In genomic region chr6:89237158-89237557, GRCh38 we compare ENCODE assay signal across 32 cellular contexts. TPM values are rescaled to one million over a fixed set of nuclear protein-coding genes. Genes with fewer than 3 reads are reported as not detected.
"Had no signal": no experiment of that assay in that cellular context is flagged by ENCODE, and none has a peak within 500 bp of the region (broad histone marks: within the 10 kb centered on the region; RNA-seq: fewer than 3 reads in every experiment).

No MANE protein-coding gene starts in this region.

- H3K4me3 ChIP-seq: ascending aorta, body of pancreas, MG63, Peyer's patch had no signal

- ATAC-seq: activated naive CD4-positive, alpha-beta T cell treated with anti-CD3 and anti-CD28 coated beads, Interleukin-2, amount 50 U/mL, for 72 hours; activated naive CD8-positive, alpha-beta T cell treated with anti-CD3 and anti-CD28 coated beads, Interleukin-2, amount 50 U/mL, for 24 hours; activated T-cell treated with anti-CD3 and anti-CD28 coated beads, Interleukin-2, amount 50 U/mL, for 4 hours; body of pancreas; T-cell had no signal

- H3K4me1 ChIP-seq: ascending aorta, body of pancreas, Peyer's patch had no signal

- FAIRE-seq: TTC549 had no signal

- DNase-seq: activated B cell treated with CpG ODN at 0.5 μM for 24 hours; activated CD4-positive, alpha-beta memory T cell treated with anti-CD3 and anti-CD28 coated beads for 36 hours; activated CD4-positive, alpha-beta T cell treated with anti-CD3 and anti-CD28 coated beads for 1 hour; activated CD4-positive, alpha-beta T cell treated with anti-CD3 and anti-CD28 coated beads, Interleukin-2, amount 10 ng/mL, durations not matched to agents 7 days and 5 days; activated CD8-positive, alpha-beta memory T cell treated with anti-CD3 and anti-CD28 coated beads for 24 hours; activated effector memory CD4-positive, alpha-beta T cell treated with anti-CD3 and anti-CD28 coated beads, Interleukin-2, amount 50 U/mL, for 16 hours; activated naive CD4-positive, alpha-beta T cell treated with Interleukin-2 at 50 U/mL for 16 hours; activated naive CD8-positive, alpha-beta T cell treated with anti-CD3 and anti-CD28 coated beads, Interleukin-2, amount 50 U/mL, for 24 hours; activated T-cell treated with anti-CD3 and anti-CD28 coated beads, Interleukin-2, amount 50 U/mL, for 4 hours; amniotic stem cell; body of pancreas; MG63; MV-4-11; NCI-H1092 treated with DMSO at 0.1 percent for 48 hours; NCI-H1436 treated with DMSO at 0.1 percent for 48 hours; NCI-H187; NCI-H2081 treated with DMSO at 0.1 percent for 48 hours; NCI-H345; NCI-H510A; NCI-H526 treated with DMSO at 0.1 percent for 48 hours; Peyer's patch; SHP77 treated with DMSO at 0.1 percent for 48 hours; T-cell; T-helper 2 cell; T1000 had no signal

- H3K9me3 Mint-ChIP-seq: activated CD4-positive, alpha-beta memory T cell treated with anti-CD3 and anti-CD28 coated beads for 36 hours; activated CD4-positive, alpha-beta T cell treated with anti-CD3 and anti-CD28 coated beads, Interleukin-2, amount 10 ng/mL, durations not matched to agents 7 days and 5 days; activated naive CD8-positive, alpha-beta T cell treated with anti-CD3 and anti-CD28 coated beads, Interleukin-2, amount 50 U/mL, for 24 hours; activated T-cell treated with anti-CD3 and anti-CD28 coated beads, Interleukin-2, amount 50 U/mL, for 4 hours; central memory CD8-positive, alpha-beta T cell; T-cell had no signal

- H3K27ac ChIP-seq: ascending aorta, body of pancreas, KMS-11, Peyer's patch, RWPE1 had no signal

- H3K9ac ChIP-seq: KMS-11 had no signal

- H3K4me2 ChIP-seq: KMS-11 had no signal

- H3K4me3 Mint-ChIP-seq: activated B cell treated with CpG ODN at 0.5 μM for 24 hours; activated CD4-positive, alpha-beta memory T cell treated with anti-CD3 and anti-CD28 coated beads for 36 hours; activated CD4-positive, alpha-beta T cell treated with anti-CD3 and anti-CD28 coated beads, Interleukin-2, amount 10 ng/mL, durations not matched to agents 7 days and 5 days; activated naive CD8-positive, alpha-beta T cell treated with anti-CD3 and anti-CD28 coated beads, Interleukin-2, amount 50 U/mL, for 24 hours; activated T-cell treated with anti-CD3 and anti-CD28 coated beads, Interleukin-2, amount 50 U/mL, for 4 hours; central memory CD8-positive, alpha-beta T cell; T-cell had no signal

- H3K36me3 ChIP-seq: ascending aorta, MG63, Peyer's patch had no signal

- H3K27me3 ChIP-seq: ascending aorta, body of pancreas, MG63, Peyer's patch had no signal

- H3K36me3 Mint-ChIP-seq: activated CD4-positive, alpha-beta memory T cell treated with anti-CD3 and anti-CD28 coated beads for 36 hours had no signal

- H3K9me3 ChIP-seq: body of pancreas had no signal

- H3K27ac Mint-ChIP-seq: activated B cell treated with CpG ODN at 0.5 μM for 24 hours; activated CD4-positive, alpha-beta memory T cell treated with anti-CD3 and anti-CD28 coated beads for 36 hours; activated CD4-positive, alpha-beta T cell treated with anti-CD3 and anti-CD28 coated beads, Interleukin-2, amount 10 ng/mL, durations not matched to agents 7 days and 5 days; activated naive CD4-positive, alpha-beta T cell treated with anti-CD3 and anti-CD28 coated beads, Interleukin-2, amount 50 U/mL, for 72 hours; activated naive CD8-positive, alpha-beta T cell treated with anti-CD3 and anti-CD28 coated beads, Interleukin-2, amount 50 U/mL, for 24 hours; IgD-negative memory B cell; T-cell had no signal

RNA-seq across cellular contexts. Expression of gene GABRR1, which starts 20.0 kb away (rescaled TPM):
- total RNA-seq: activated B cell treated with CpG ODN at 0.5 μM for 24 hours; activated CD4-positive, alpha-beta memory T cell treated with anti-CD3 and anti-CD28 coated beads for 36 hours; activated CD4-positive, alpha-beta T cell treated with anti-CD3 and anti-CD28 coated beads, Interleukin-2, amount 10 ng/mL, durations not matched to agents 7 days and 5 days; activated naive CD4-positive, alpha-beta T cell treated with anti-CD3 and anti-CD28 coated beads, Interleukin-2, amount 50 U/mL, for 72 hours; activated T-cell treated with anti-CD3 and anti-CD28 coated beads, Interleukin-2, amount 50 U/mL, for 4 hours; ascending aorta; body of pancreas; Peyer's patch; T-cell had no signal
- polyA plus RNA-seq: IgD-negative memory B cell had no signal
